1 cellular context compared by ENCODE assay signal in the genomic region with DNA sequence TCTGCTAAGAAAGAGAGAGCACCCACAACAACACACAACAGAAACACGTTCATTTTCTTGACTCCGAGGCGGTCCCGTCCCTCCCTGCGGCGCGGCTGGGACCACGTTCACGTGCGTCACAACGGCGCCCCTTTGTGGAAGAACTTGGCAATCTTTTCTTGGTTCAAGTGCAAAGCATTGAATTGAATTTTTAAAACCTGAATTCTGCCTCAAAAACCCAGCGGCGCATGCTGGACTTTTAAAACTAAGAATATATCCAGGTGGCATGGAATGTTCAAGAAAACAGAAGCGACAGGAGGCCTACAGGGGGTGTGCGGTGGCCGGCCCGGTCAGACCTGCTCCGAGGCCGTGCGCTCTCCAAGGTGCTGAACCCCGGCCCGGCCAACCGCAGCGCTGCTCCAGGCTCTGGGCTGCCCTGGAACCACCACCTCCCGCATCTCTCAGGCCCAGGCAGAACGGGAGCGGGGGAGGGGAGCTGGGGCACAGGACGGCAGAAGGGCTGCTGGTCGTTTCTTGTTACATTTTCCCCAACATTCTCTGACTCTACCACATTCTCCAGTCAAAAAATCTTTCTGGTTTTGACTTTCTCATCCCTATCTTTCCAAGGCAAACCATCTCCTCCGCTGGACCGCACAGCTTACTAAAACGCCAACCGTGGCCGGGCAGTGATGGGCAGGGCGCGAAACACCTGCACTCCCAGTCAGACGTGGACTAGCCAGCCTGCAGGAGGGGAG.
TF ChIP-seq lines count a peak whose summit lies in the region.

No MANE protein-coding gene starts in this region.

TF ChIP-seq in HepG2, 621 proteins besides CTCF, POLR2A, EP300 and RAD21 (continued from another document and continues in another):
- TF ChIP-seq, protein P1, sequence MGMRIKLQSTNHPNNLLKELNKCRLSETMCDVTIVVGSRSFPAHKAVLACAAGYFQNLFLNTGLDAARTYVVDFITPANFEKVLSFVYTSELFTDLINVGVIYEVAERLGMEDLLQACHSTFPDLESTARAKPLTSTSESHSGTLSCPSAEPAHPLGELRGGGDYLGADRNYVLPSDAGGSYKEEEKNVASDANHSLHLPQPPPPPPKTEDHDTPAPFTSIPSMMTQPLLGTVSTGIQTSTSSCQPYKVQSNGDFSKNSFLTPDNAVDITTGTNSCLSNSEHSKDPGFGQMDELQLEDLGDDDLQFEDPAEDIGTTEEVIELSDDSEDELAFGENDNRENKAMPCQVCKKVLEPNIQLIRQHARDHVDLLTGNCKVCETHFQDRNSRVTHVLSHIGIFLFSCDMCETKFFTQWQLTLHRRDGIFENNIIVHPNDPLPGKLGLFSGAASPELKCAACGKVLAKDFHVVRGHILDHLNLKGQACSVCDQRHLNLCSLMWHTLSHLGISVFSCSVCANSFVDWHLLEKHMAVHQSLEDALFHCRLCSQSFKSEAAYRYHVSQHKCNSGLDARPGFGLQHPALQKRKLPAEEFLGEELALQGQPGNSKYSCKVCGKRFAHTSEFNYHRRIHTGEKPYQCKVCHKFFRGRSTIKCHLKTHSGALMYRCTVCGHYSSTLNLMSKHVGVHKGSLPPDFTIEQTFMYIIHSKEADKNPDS (CRISPR knock-in tag; IDR thresholded peaks at IDR 0.05) = no peak
- TF ChIP-seq, protein P2, sequence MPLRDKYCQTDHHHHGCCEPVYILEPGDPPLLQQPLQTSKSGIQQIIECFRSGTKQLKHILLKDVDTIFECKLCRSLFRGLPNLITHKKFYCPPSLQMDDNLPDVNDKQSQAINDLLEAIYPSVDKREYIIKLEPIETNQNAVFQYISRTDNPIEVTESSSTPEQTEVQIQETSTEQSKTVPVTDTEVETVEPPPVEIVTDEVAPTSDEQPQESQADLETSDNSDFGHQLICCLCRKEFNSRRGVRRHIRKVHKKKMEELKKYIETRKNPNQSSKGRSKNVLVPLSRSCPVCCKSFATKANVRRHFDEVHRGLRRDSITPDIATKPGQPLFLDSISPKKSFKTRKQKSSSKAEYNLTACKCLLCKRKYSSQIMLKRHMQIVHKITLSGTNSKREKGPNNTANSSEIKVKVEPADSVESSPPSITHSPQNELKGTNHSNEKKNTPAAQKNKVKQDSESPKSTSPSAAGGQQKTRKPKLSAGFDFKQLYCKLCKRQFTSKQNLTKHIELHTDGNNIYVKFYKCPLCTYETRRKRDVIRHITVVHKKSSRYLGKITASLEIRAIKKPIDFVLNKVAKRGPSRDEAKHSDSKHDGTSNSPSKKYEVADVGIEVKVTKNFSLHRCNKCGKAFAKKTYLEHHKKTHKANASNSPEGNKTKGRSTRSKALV (CRISPR knock-in tag; IDR thresholded peaks at IDR 0.05) = peak; percentile 80; the same call in 1 of the 2 replicates
- TF ChIP-seq NR2C2 (CRISPR knock-in tag; IDR thresholded peaks at IDR 0.05; ENCODE audit: borderline replicate concordance) (no peak), HOXA3 (CRISPR knock-in tag; IDR thresholded peaks at IDR 0.05) (peak; percentile 90), MIER3 (CRISPR knock-in tag; IDR thresholded peaks at IDR 0.05; ENCODE audit: borderline replicate concordance) (peak; percentile 67; the same call in 1 of the 2 replicates), ZNF12 (CRISPR knock-in tag; IDR thresholded peaks at IDR 0.05) (peak; percentile 75), FOXM1 (CRISPR knock-in tag; IDR thresholded peaks at IDR 0.05) (peak; percentile 86), NFE2L1 (CRISPR knock-in tag; IDR thresholded peaks at IDR 0.05; ENCODE audit: borderline replicate concordance) (0 out of 2 replicates have a peak, but pooled peaks have one; percentile 25), ZNF558 (CRISPR knock-in tag; IDR thresholded peaks at IDR 0.05; ENCODE audit: borderline replicate concordance) (peak; percentile 98; the same call in 1 of the 2 replicates), ZNF235 (CRISPR knock-in tag; IDR thresholded peaks at IDR 0.05; ENCODE audit: borderline replicate concordance) (peak; percentile 88; the same call in 1 of the 2 replicates), GTF2F1 (IDR thresholded peaks at IDR 0.05; ENCODE audit: low read length) (no peak), SMAD1 (CRISPR knock-in tag; IDR thresholded peaks at IDR 0.05; ENCODE audit: borderline replicate concordance, low read depth) (no peak), PCBP2 (optimal IDR thresholded peaks at IDR 0.05; ENCODE audit: low read depth, low read length, poor library complexity, severe bottlenecking) (no peak), ZNF329 (CRISPR knock-in tag; IDR thresholded peaks at IDR 0.05; ENCODE audit: low read depth) (peak; percentile 91; the same call in 1 of the 2 replicates), NAIF1 (CRISPR knock-in tag; IDR thresholded peaks at IDR 0.05; ENCODE audit: borderline replicate concordance) (peak; percentile 86; the same call in 1 of the 2 replicates), MXD4 (CRISPR knock-in tag; IDR thresholded peaks at IDR 0.05) (peak; percentile 73), RCOR2 (CRISPR knock-in tag; IDR thresholded peaks at IDR 0.05) (0 out of 2 replicates have a peak, but pooled peaks have one; percentile 18), FOXK1 (CRISPR knock-in tag; IDR thresholded peaks at IDR 0.05; ENCODE audit: borderline replicate concordance, low read depth) (peak; percentile 88; the same call in 1 of the 2 replicates), ARNT2 (CRISPR knock-in tag; IDR thresholded peaks at IDR 0.05; ENCODE audit: low read depth) (peak; percentile 92), MAFK (conservative IDR thresholded peaks at IDR 0.05 in 1 of 2, IDR thresholded peaks at IDR 0.05 in 1 of 2; ENCODE audit: low read length in 2 of 2) (no peak), TEAD3 (CRISPR knock-in tag; optimal IDR thresholded peaks at IDR 0.05; ENCODE audit: borderline replicate concordance) (no peak), CBX5 (CRISPR knock-in tag; IDR thresholded peaks at IDR 0.05; ENCODE audit: borderline replicate concordance) (peak; percentile 65; the same call in 1 of the 2 replicates), ZFP82 (CRISPR knock-in tag; IDR thresholded peaks at IDR 0.05; ENCODE audit: borderline replicate concordance) (peak; percentile 76; the same call in 1 of the 2 replicates), RNF2 (conservative IDR thresholded peaks at IDR 0.05; ENCODE audit: low read depth) (no peak), ZNF670 (CRISPR knock-in tag; IDR thresholded peaks at IDR 0.05; ENCODE audit: borderline replicate concordance) (peak; percentile 76; the same call in 1 of the 2 replicates), POGZ (CRISPR knock-in tag; IDR thresholded peaks at IDR 0.05) (no peak), FOSL2 (CRISPR knock-in tag; IDR thresholded peaks at IDR 0.05) (peak; percentile 47; the same call in 1 of the 2 replicates), SAFB2 (CRISPR knock-in tag; IDR thresholded peaks at IDR 0.05; ENCODE audit: borderline replicate concordance, low read depth) (peak; percentile 56), ZNF557 (CRISPR knock-in tag; IDR thresholded peaks at IDR 0.05) (peak; percentile 96; the same call in 1 of the 2 replicates), PAWR (CRISPR knock-in tag; IDR thresholded peaks at IDR 0.05; ENCODE audit: borderline replicate concordance) (peak; percentile 89; the same call in 1 of the 2 replicates), RBM39 (IDR thresholded peaks at IDR 0.05; ENCODE audit: low read depth, low read length, poor library complexity, severe bottlenecking) (no peak), ZNF780A (CRISPR knock-in tag; IDR thresholded peaks at IDR 0.05) (no peak; the same call in 1 of the 2 replicates), SNAPC2 (CRISPR knock-in tag; IDR thresholded peaks at IDR 0.05) (peak; percentile 84; the same call in 1 of the 2 replicates)
- TF ChIP-seq, protein P3, sequence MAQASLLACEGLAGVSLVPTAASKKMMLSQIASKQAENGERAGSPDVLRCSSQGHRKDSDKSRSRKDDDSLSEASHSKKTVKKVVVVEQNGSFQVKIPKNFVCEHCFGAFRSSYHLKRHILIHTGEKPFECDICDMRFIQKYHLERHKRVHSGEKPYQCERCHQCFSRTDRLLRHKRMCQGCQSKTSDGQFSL (CRISPR knock-in tag; IDR thresholded peaks at IDR 0.05) = peak; percentile 77
- TF ChIP-seq, protein P4, sequence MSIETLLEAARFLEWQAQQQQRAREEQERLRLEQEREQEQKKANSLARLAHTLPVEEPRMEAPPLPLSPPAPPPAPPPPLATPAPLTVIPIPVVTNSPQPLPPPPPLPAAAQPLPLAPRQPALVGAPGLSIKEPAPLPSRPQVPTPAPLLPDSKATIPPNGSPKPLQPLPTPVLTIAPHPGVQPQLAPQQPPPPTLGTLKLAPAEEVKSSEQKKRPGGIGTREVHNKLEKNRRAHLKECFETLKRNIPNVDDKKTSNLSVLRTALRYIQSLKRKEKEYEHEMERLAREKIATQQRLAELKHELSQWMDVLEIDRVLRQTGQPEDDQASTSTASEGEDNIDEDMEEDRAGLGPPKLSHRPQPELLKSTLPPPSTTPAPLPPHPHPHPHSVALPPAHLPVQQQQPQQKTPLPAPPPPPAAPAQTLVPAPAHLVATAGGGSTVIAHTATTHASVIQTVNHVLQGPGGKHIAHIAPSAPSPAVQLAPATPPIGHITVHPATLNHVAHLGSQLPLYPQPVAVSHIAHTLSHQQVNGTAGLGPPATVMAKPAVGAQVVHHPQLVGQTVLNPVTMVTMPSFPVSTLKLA (IDR thresholded peaks at IDR 0.05) = peak; percentile 13; the same call in 1 of the 2 replicates
- TF ChIP-seq, protein P5, sequence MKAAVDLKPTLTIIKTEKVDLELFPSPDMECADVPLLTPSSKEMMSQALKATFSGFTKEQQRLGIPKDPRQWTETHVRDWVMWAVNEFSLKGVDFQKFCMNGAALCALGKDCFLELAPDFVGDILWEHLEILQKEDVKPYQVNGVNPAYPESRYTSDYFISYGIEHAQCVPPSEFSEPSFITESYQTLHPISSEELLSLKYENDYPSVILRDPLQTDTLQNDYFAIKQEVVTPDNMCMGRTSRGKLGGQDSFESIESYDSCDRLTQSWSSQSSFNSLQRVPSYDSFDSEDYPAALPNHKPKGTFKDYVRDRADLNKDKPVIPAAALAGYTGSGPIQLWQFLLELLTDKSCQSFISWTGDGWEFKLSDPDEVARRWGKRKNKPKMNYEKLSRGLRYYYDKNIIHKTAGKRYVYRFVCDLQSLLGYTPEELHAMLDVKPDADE (CRISPR knock-in tag; IDR thresholded peaks at IDR 0.05) = peak; percentile 95
- TF ChIP-seq, protein P6, sequence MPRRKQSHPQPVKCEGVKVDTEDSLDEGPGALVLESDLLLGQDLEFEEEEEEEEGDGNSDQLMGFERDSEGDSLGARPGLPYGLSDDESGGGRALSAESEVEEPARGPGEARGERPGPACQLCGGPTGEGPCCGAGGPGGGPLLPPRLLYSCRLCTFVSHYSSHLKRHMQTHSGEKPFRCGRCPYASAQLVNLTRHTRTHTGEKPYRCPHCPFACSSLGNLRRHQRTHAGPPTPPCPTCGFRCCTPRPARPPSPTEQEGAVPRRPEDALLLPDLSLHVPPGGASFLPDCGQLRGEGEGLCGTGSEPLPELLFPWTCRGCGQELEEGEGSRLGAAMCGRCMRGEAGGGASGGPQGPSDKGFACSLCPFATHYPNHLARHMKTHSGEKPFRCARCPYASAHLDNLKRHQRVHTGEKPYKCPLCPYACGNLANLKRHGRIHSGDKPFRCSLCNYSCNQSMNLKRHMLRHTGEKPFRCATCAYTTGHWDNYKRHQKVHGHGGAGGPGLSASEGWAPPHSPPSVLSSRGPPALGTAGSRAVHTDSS (CRISPR knock-in tag; conservative IDR thresholded peaks at IDR 0.05) = no peak
- TF ChIP-seq, protein P7, sequence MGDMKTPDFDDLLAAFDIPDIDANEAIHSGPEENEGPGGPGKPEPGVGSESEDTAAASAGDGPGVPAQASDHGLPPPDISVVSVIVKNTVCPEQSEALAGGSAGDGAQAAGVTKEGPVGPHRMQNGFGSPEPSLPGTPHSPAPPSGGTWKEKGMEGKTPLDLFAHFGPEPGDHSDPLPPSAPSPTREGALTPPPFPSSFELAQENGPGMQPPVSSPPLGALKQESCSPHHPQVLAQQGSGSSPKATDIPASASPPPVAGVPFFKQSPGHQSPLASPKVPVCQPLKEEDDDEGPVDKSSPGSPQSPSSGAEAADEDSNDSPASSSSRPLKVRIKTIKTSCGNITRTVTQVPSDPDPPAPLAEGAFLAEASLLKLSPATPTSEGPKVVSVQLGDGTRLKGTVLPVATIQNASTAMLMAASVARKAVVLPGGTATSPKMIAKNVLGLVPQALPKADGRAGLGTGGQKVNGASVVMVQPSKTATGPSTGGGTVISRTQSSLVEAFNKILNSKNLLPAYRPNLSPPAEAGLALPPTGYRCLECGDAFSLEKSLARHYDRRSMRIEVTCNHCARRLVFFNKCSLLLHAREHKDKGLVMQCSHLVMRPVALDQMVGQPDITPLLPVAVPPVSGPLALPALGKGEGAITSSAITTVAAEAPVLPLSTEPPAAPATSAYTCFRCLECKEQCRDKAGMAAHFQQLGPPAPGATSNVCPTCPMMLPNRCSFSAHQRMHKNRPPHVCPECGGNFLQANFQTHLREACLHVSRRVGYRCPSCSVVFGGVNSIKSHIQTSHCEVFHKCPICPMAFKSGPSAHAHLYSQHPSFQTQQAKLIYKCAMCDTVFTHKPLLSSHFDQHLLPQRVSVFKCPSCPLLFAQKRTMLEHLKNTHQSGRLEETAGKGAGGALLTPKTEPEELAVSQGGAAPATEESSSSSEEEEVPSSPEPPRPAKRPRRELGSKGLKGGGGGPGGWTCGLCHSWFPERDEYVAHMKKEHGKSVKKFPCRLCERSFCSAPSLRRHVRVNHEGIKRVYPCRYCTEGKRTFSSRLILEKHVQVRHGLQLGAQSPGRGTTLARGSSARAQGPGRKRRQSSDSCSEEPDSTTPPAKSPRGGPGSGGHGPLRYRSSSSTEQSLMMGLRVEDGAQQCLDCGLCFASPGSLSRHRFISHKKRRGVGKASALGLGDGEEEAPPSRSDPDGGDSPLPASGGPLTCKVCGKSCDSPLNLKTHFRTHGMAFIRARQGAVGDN (CRISPR knock-in tag; IDR thresholded peaks at IDR 0.05) = peak; percentile 81
- TF ChIP-seq, protein P8, sequence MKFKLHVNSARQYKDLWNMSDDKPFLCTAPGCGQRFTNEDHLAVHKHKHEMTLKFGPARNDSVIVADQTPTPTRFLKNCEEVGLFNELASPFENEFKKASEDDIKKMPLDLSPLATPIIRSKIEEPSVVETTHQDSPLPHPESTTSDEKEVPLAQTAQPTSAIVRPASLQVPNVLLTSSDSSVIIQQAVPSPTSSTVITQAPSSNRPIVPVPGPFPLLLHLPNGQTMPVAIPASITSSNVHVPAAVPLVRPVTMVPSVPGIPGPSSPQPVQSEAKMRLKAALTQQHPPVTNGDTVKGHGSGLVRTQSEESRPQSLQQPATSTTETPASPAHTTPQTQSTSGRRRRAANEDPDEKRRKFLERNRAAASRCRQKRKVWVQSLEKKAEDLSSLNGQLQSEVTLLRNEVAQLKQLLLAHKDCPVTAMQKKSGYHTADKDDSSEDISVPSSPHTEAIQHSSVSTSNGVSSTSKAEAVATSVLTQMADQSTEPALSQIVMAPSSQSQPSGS (CRISPR knock-in tag; IDR thresholded peaks at IDR 0.05) = peak; percentile 82; the same call in 1 of the 2 replicates
- TF ChIP-seq, protein P9, sequence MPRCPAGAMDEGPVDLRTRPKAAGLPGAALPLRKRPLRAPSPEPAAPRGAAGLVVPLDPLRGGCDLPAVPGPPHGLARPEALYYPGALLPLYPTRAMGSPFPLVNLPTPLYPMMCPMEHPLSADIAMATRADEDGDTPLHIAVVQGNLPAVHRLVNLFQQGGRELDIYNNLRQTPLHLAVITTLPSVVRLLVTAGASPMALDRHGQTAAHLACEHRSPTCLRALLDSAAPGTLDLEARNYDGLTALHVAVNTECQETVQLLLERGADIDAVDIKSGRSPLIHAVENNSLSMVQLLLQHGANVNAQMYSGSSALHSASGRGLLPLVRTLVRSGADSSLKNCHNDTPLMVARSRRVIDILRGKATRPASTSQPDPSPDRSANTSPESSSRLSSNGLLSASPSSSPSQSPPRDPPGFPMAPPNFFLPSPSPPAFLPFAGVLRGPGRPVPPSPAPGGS (CRISPR knock-in tag; IDR thresholded peaks at IDR 0.05) = peak; percentile 92
- TF ChIP-seq, protein P10, sequence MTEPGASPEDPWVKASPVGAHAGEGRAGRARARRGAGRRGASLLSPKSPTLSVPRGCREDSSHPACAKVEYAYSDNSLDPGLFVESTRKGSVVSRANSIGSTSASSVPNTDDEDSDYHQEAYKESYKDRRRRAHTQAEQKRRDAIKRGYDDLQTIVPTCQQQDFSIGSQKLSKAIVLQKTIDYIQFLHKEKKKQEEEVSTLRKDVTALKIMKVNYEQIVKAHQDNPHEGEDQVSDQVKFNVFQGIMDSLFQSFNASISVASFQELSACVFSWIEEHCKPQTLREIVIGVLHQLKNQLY (CRISPR knock-in tag; IDR thresholded peaks at IDR 0.05) = no peak
